In genomic region chr1:9293512-9294439, GRCh38 we compare ENCODE assay signal across 8 cellular contexts. TPM values are rescaled to one million over a fixed set of nuclear protein-coding genes. Genes with fewer than 3 reads are reported as not detected.
DNase-seq lines count a peak whose midpoint lies in the region; ATAC-seq and TF ChIP-seq lines count a peak whose summit lies in the region.

No MANE protein-coding gene starts in this region.

- no peak for TF ChIP-seq CTCF in OCI-LY1 (IDR thresholded peaks at IDR 0.05; ENCODE audit: low read length)

- no peak overlapping the region for H3K27ac ChIP-seq in OCI-LY1 (ENCODE audit: low read depth, low read length, poor library complexity, severe bottlenecking)

- peaks cover 35% of the 10 kb centered on the region for H3K79me2 ChIP-seq in OCI-LY1 (ENCODE audit: insufficient read depth, low read length)

- H3F3A ChIP-seq in OCI-LY1 (ENCODE audit: insufficient read depth, low read length) = no peaks in the 10 kb centered on the region

- H3K27me3 Mint-ChIP-seq in activated naive CD8-positive, alpha-beta T cell treated with anti-CD3 and anti-CD28 coated beads, Interleukin-2, amount 10 ng/mL, durations not matched to agents 7 days and 5 days = peaks cover 21% of the 10 kb centered on the region

- H3K9ac ChIP-seq in OCI-LY1 (ENCODE audit: low read length) = peak overlapping the region; percentile 65
- H3K9ac ChIP-seq in iPS-15b (ENCODE audit: low read depth, low read length) = no peak overlapping the region

- H3K9me3 Mint-ChIP-seq in activated naive CD8-positive, alpha-beta T cell treated with anti-CD3 and anti-CD28 coated beads, Interleukin-2, amount 10 ng/mL, durations not matched to agents 7 days and 5 days = peaks cover 3% of the 10 kb centered on the region

- H3K36me3 ChIP-seq in OCI-LY1 (ENCODE audit: insufficient read depth, low read length) = peaks cover 8% of the 10 kb centered on the region; the same call in 1 of the 2 replicates
- no peaks in the 10 kb centered on the region for H3K36me3 ChIP-seq in iPS-15b (ENCODE audit: control insufficient read depth, insufficient read depth, low read length)

- H3K4me1 Mint-ChIP-seq in activated naive CD8-positive, alpha-beta T cell treated with anti-CD3 and anti-CD28 coated beads, Interleukin-2, amount 10 ng/mL, durations not matched to agents 7 days and 5 days = peaks cover 2% of the 10 kb centered on the region

- no peaks in the 10 kb centered on the region for H4K20me1 ChIP-seq in OCI-LY1 (ENCODE audit: insufficient read depth, low read length)

- no peak overlapping the region for H3K27ac Mint-ChIP-seq in activated naive CD8-positive, alpha-beta T cell treated with anti-CD3 and anti-CD28 coated beads, Interleukin-2, amount 10 ng/mL, durations not matched to agents 7 days and 5 days

- H3K4me2 ChIP-seq in OCI-LY1 (ENCODE audit: low read length) = peak overlapping the region; percentile 88

- H3K4me3 Mint-ChIP-seq in activated naive CD8-positive, alpha-beta T cell treated with anti-CD3 and anti-CD28 coated beads, Interleukin-2, amount 10 ng/mL, durations not matched to agents 7 days and 5 days = no peak overlapping the region

- H3K9me3 ChIP-seq in OCI-LY1 (ENCODE audit: low read length) (no peaks in the 10 kb centered on the region), iPS-15b (ENCODE audit: control insufficient read depth, insufficient read depth, low read length) (peaks cover 1% of the 10 kb centered on the region)

- POLR2A ChIA-PET in activated naive CD8-positive, alpha-beta T cell treated with anti-CD3 and anti-CD28 coated beads, Interleukin-2, amount 10 ng/mL, durations not matched to agents 7 days and 5 days (lab: Charles Lee) = no interaction called here

- no peaks in the 10 kb centered on the region for H3K9me2 ChIP-seq in OCI-LY1 (ENCODE audit: low read depth, low read length)

- no peak overlapping the region for H2AFZ ChIP-seq in OCI-LY1 (ENCODE audit: low read length)

- peak; percentile 79 for DNase-seq in DMS53 (lab: John Stamatoyannopoulos, UW)
- no peak for DNase-seq in DMS53 treated with DMSO at 0.1 percent for 48 hours (lab: John Stamatoyannopoulos, UW; ENCODE audit: unreplicated experiment)
- peak; percentile 62 for DNase-seq in activated naive CD8-positive, alpha-beta T cell treated with anti-CD3 and anti-CD28 coated beads, Interleukin-2, amount 10 ng/mL, durations not matched to agents 7 days and 5 days
- peak; percentile 46 to 51 for DNase-seq in stimulated activated CD4-positive, alpha-beta T cell treated with anti-CD3 and anti-CD28 coated beads, Interleukin-2, amount 100 ng/mL, for 24 hours
- DNase-seq in inferior parietal cortex (ENCODE audit: extremely low spot score) = no peak
- DNase-seq in cortex of kidney (lab: John Stamatoyannopoulos, UW) = no peak

- no peaks in the 10 kb centered on the region for H3K27me3 ChIP-seq in OCI-LY1 (ENCODE audit: insufficient read depth, low read length)
- H3K27me3 ChIP-seq in iPS-15b (ENCODE audit: control insufficient read depth, insufficient read depth, low read length) = peaks cover 14% of the 10 kb centered on the region

- ATAC-seq in activated naive CD8-positive, alpha-beta T cell treated with anti-CD3 and anti-CD28 coated beads, Interleukin-2, amount 10 ng/mL, durations not matched to agents 7 days and 5 days (ENCODE audit: low read depth) = peak; percentile 30

- H3K36me3 Mint-ChIP-seq in activated naive CD8-positive, alpha-beta T cell treated with anti-CD3 and anti-CD28 coated beads, Interleukin-2, amount 10 ng/mL, durations not matched to agents 7 days and 5 days = no peaks in the 10 kb centered on the region

- H3K4me3 ChIP-seq in OCI-LY1 (ENCODE audit: low read depth, low read length, poor library complexity, severe bottlenecking) (peak overlapping the region; percentile 75), iPS-15b (ENCODE audit: low read depth, low read length) (peak overlapping the region; percentile 56)

- H3K4me1 ChIP-seq in OCI-LY1 (ENCODE audit: insufficient read depth, low read length, severe bottlenecking) (peaks cover 33% of the 10 kb centered on the region), iPS-15b (ENCODE audit: control insufficient read depth, insufficient read depth, low read length) (no peaks in the 10 kb centered on the region)

RNA-seq across cellular contexts. Expression of gene SPSB1, which starts 1.1 kb away (rescaled TPM):
- total RNA-seq in activated naive CD8-positive, alpha-beta T cell treated with anti-CD3 and anti-CD28 coated beads, Interleukin-2, amount 10 ng/mL, durations not matched to agents 7 days and 5 days = 1 to 10 TPM; 1.6 TPM

RNA-seq across cellular contexts. Expression of gene H6PD, which starts 59.2 kb away (rescaled TPM):
- total RNA-seq in activated naive CD8-positive, alpha-beta T cell treated with anti-CD3 and anti-CD28 coated beads, Interleukin-2, amount 10 ng/mL, durations not matched to agents 7 days and 5 days = 10 to 100 TPM; 15.3 to 15.9 TPM

Comparison
In these comparisons a context has a peak if more than half of its experiments do, and no peak if none do; other contexts are left out.
1. DNase-seq: peak in DMS53 (single experiment), activated naive CD8-positive, alpha-beta T cell treated with anti-CD3 and anti-CD28 coated beads, Interleukin-2, amount 10 ng/mL, durations not matched to agents 7 days and 5 days (single experiment) and stimulated activated CD4-positive, alpha-beta T cell treated with anti-CD3 and anti-CD28 coated beads, Interleukin-2, amount 100 ng/mL, for 24 hours (2 of 2); none in DMS53 treated with DMSO at 0.1 percent for 48 hours (single experiment), inferior parietal cortex (single experiment) and cortex of kidney (single experiment).